28 cellular contexts compared by ENCODE assay signal in genomic region chr5:127399068-127399467, GRCh38.
"Had no signal": no experiment of that assay in that cellular context is flagged by ENCODE, and none has a peak within 500 bp of the region (broad histone marks: within the 10 kb centered on the region; RNA-seq: fewer than 3 reads in every experiment).

No MANE protein-coding gene starts in this region.

- H3K27ac ChIP-seq: left lung, lower lobe of right lung, neutrophil, parathyroid adenoma, right atrium auricular region, right lobe of liver, thoracic aorta, tibial artery, upper lobe of right lung had no signal

- H3K4me1 ChIP-seq: left lung, lower lobe of right lung, parathyroid adenoma, right atrium auricular region, right lobe of liver, tibial artery, upper lobe of right lung had no signal

- H3K36me3 ChIP-seq: left lung, lower lobe of right lung, neutrophil, right atrium auricular region, right lobe of liver, thoracic aorta, tibial artery, upper lobe of right lung had no signal

- H3K4me2 ChIP-seq: smooth muscle cell had no signal

- H3K27me3 ChIP-seq: left lung, neutrophil, right atrium auricular region, right lobe of liver, tibial artery, upper lobe of right lung had no signal

- H3K4me3 ChIP-seq: left lung, lower lobe of right lung, right atrium auricular region, right lobe of liver, smooth muscle cell, thoracic aorta, tibial artery, upper lobe of right lung had no signal

- H3K79me2 ChIP-seq: parathyroid adenoma had no signal

- H2AFZ ChIP-seq: parathyroid adenoma had no signal

- H3K4me1 Mint-ChIP-seq: naive thymus-derived CD8-positive, alpha-beta T cell; stimulated activated memory B cell treated with anti-CD40 and anti-IgM and Interleukin-4, amounts not matched to agents 10 μg/mL and 1 μg/mL and 100 μg/mL, for 72 hours; stimulated activated naive CD8-positive, alpha-beta T cell treated with anti-CD3 and anti-CD28 coated beads, Interleukin-15, amount 100 ng/mL, for 72 hours had no signal

- H3K4me3 Mint-ChIP-seq: immature natural killer cell; naive thymus-derived CD8-positive, alpha-beta T cell; nephron; neural crest cell; stimulated activated memory B cell treated with anti-CD40 and anti-IgM and Interleukin-4, amounts not matched to agents 10 μg/mL and 1 μg/mL and 100 μg/mL, for 72 hours; stimulated activated naive CD8-positive, alpha-beta T cell treated with anti-CD3 and anti-CD28 coated beads, Interleukin-15, amount 100 ng/mL, for 72 hours had no signal

- ATAC-seq: left colon; left lung; lower lobe of right lung; naive thymus-derived CD8-positive, alpha-beta T cell; right lobe of liver; stimulated activated memory B cell treated with anti-CD40 and anti-IgM and Interleukin-4, amounts not matched to agents 10 μg/mL and 1 μg/mL and 100 μg/mL, for 72 hours; stimulated activated naive CD8-positive, alpha-beta T cell treated with anti-CD3 and anti-CD28 coated beads, Interleukin-15, amount 100 ng/mL, for 72 hours; upper lobe of right lung had no signal

- H3K27ac Mint-ChIP-seq: immature natural killer cell; naive thymus-derived CD8-positive, alpha-beta T cell; stimulated activated memory B cell treated with anti-CD40 and anti-IgM and Interleukin-4, amounts not matched to agents 10 μg/mL and 1 μg/mL and 100 μg/mL, for 72 hours; stimulated activated naive CD8-positive, alpha-beta T cell treated with anti-CD3 and anti-CD28 coated beads, Interleukin-15, amount 100 ng/mL, for 72 hours had no signal

- DNase-seq: immature natural killer cell; kidney; left colon; left lung; lower lobe of right lung; mammary epithelial cell; mesenchymal stem cell; naive thymus-derived CD8-positive, alpha-beta T cell; occipital lobe; right lobe of liver; stimulated activated CD4-positive, alpha-beta T cell treated with anti-CD3 and anti-CD28 coated beads, Interleukin-1b, Interleukin-23, amount 100 ng/mL, for 48 hours; stimulated activated CD4-positive, alpha-beta T cell treated with anti-CD3 and anti-CD28 coated beads, Interleukin-2, amount 100 ng/mL, for 48 hours; stimulated activated CD4-positive, alpha-beta T cell treated with anti-CD3 and anti-CD28 coated beads, Interleukin-4, amount 100 ng/mL, for 4 hours; stimulated activated CD8-positive, alpha-beta memory T cell treated with anti-CD3 and anti-CD28 coated beads, Interleukin-4, amount 100 ng/mL, for 48 hours; stimulated activated naive CD4-positive, alpha-beta T cell treated with Interleukin-2 at 50 U/mL for 16 hours; stimulated activated naive CD8-positive, alpha-beta T cell treated with anti-CD3 and anti-CD28 coated beads, Interleukin-15, amount 100 ng/mL, for 72 hours; tibial artery; trophoblast cell; upper lobe of right lung had no signal

- H3K9me3 ChIP-seq: left lung, lower lobe of right lung, neutrophil, right atrium auricular region, right lobe of liver, thoracic aorta, tibial artery, upper lobe of right lung had no signal

- H3K9me3 Mint-ChIP-seq: naive thymus-derived CD8-positive, alpha-beta T cell; nephron; stimulated activated naive CD8-positive, alpha-beta T cell treated with anti-CD3 and anti-CD28 coated beads, Interleukin-15, amount 100 ng/mL, for 72 hours had no signal

- H3K9ac ChIP-seq: parathyroid adenoma had no signal

- H3K36me3 Mint-ChIP-seq: immature natural killer cell; naive thymus-derived CD8-positive, alpha-beta T cell; stimulated activated memory B cell treated with anti-CD40 and anti-IgM and Interleukin-4, amounts not matched to agents 10 μg/mL and 1 μg/mL and 100 μg/mL, for 72 hours had no signal

- FAIRE-seq: islet of Langerhans, kidney had no signal
